ENCODE assay signal across 11 cellular contexts in the genomic region with DNA sequence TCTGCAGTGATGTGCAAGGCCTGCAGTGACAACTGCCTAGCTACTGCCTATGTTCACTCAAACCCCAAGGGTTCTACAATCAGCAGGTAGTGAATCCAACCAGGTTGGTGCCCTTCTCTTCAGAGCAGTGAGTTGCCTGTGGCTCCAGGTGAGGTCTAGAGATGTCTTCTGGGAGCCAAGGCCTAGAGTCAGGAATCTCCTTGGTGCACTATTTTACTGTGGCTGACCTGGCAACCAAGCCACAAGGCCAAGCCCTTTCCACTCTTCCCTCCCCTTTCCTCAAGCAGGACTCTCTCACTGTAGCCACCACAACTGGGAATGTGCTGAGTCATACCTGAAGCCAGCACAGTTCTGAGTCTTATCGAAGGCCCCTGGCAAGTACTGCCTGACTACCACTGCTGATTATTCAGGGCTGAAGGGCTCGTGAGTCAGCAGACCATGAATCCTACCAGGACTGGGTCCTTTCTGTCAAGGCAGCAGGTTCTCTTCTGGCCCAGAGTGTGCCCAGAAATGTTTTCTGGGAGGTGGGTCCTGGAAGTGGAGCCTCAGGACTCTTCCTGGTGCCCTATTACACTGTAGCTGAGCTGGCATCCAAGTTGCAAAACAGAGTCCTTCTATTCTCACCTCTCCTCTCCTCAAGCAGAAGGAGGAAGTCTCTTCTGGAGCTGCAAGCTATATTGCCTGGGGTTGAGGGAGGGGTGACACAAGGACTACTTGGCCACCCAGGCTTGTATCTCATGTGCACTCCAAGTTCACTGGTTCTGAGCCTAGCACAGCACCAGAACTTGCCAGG.
DNase-seq lines count a peak whose midpoint lies in the region; ATAC-seq and TF ChIP-seq lines count a peak whose summit lies in the region.
"Had no signal": no experiment of that assay in that cellular context is flagged by ENCODE, and none has a peak within 500 bp of the region (broad histone marks: within the 10 kb centered on the region; RNA-seq: fewer than 3 reads in every experiment).

No MANE protein-coding gene starts in this region.

- H3K4me1 Mint-ChIP-seq in progenitor cell of endocrine pancreas (ENCODE audit: low read depth): peaks cover 1% of the 10 kb centered on the region
- no peaks in the 10 kb centered on the region for H3K4me1 Mint-ChIP-seq in activated naive CD4-positive, alpha-beta T cell treated with anti-CD3 and anti-CD28 coated beads for 36 hours (ENCODE audit: low read depth)
- H3K4me1 Mint-ChIP-seq: activated naive CD8-positive, alpha-beta T cell treated with anti-CD3 and anti-CD28 coated beads, Interleukin-2, amount 10 ng/mL, durations not matched to agents 7 days and 5 days; T-cell had no signal

- in situ Hi-C loops in Panc1 (cut with HindIII; ENCODE audit: low pct_unique_long_range_greater_than_20kb, low sequenced_read_pairs): no loop called here

- H3K27me3 Mint-ChIP-seq in progenitor cell of endocrine pancreas: no peaks in the 10 kb centered on the region
- H3K27me3 Mint-ChIP-seq in activated naive CD4-positive, alpha-beta T cell treated with anti-CD3 and anti-CD28 coated beads for 36 hours (ENCODE audit: low read depth): peaks cover 20% of the 10 kb centered on the region

- no peak for TF ChIP-seq CTCF in Panc1 (IDR thresholded peaks at IDR 0.05)
- TF ChIP-seq CTCF in progenitor cell of endocrine pancreas (IDR thresholded peaks at IDR 0.05; ENCODE audit: unreplicated experiment): no peak

- no peaks in the 10 kb centered on the region for H3K27me3 ChIP-seq in Panc1 (ENCODE audit: control insufficient read depth, insufficient read depth, low read length)

- ATAC-seq in Panc1: peak; percentile 66; the same call in 1 of the 2 replicates
- peak; percentile 84 for ATAC-seq in esophagus mucosa
- no peak for ATAC-seq in Right ventricle myocardium inferior
- ATAC-seq: T-cell had no signal

- no peaks in the 10 kb centered on the region for H3K36me3 Mint-ChIP-seq in progenitor cell of endocrine pancreas (ENCODE audit: insufficient read depth)
- H3K36me3 Mint-ChIP-seq in activated naive CD4-positive, alpha-beta T cell treated with anti-CD3 and anti-CD28 coated beads for 36 hours (ENCODE audit: low read depth): no peaks in the 10 kb centered on the region
- H3K36me3 Mint-ChIP-seq: activated naive CD8-positive, alpha-beta T cell treated with anti-CD3 and anti-CD28 coated beads, Interleukin-2, amount 10 ng/mL, durations not matched to agents 7 days and 5 days; mesothelial cell of epicardium; T-cell had no signal

- no peak overlapping the region for H3K4me3 Mint-ChIP-seq in progenitor cell of endocrine pancreas (ENCODE audit: low read depth)
- no peak overlapping the region for H3K4me3 Mint-ChIP-seq in activated naive CD4-positive, alpha-beta T cell treated with anti-CD3 and anti-CD28 coated beads for 36 hours
- H3K4me3 Mint-ChIP-seq: activated naive CD8-positive, alpha-beta T cell treated with anti-CD3 and anti-CD28 coated beads, Interleukin-2, amount 10 ng/mL, durations not matched to agents 7 days and 5 days; mesothelial cell of epicardium; T-cell had no signal

- intact Hi-C loops in Panc1 (cut with micrococcal nuclease; ENCODE audit: unreplicated experiment): no loop called here
- intact Hi-C loops in Right ventricle myocardium inferior (cut with DNase I): no loop called here
- intact Hi-C loops in activated naive CD4-positive, alpha-beta T cell treated with anti-CD3 and anti-CD28 coated beads for 36 hours (cut with micrococcal nuclease): no loop called here

- H3K4me1 ChIP-seq in Panc1 (ENCODE audit: control insufficient read depth, insufficient read depth, low read length): no peaks in the 10 kb centered on the region

- peak overlapping the region; percentile 73 for H3K27ac Mint-ChIP-seq in progenitor cell of endocrine pancreas
- no peak overlapping the region for H3K27ac Mint-ChIP-seq in activated naive CD4-positive, alpha-beta T cell treated with anti-CD3 and anti-CD28 coated beads for 36 hours
- H3K27ac Mint-ChIP-seq: activated naive CD8-positive, alpha-beta T cell treated with anti-CD3 and anti-CD28 coated beads, Interleukin-2, amount 10 ng/mL, durations not matched to agents 7 days and 5 days; mesothelial cell of epicardium; T-cell had no signal

- POLR2A ChIA-PET in Panc1 (lab: Charles Lee): no interaction called here

- DNase-seq in GM03348 (ENCODE audit: low spot score): peak; percentile 43
- DNase-seq in Panc1 (ENCODE audit: low read depth, low spot score): no peak
- DNase-seq in progenitor cell of endocrine pancreas (ENCODE audit: low spot score, unreplicated experiment): peak; percentile 10
- DNase-seq in cerebellar nuclear complex (lab: John Stamatoyannopoulos, UW): no peak
- no peak for DNase-seq in Right ventricle myocardium inferior (ENCODE audit: missing footprints)
- DNase-seq in COLO668 (lab: John Stamatoyannopoulos, UW; ENCODE audit: unreplicated experiment): no peak
- no peak for DNase-seq in activated naive CD4-positive, alpha-beta T cell treated with anti-CD3 and anti-CD28 coated beads for 36 hours
- DNase-seq: activated naive CD8-positive, alpha-beta T cell treated with anti-CD3 and anti-CD28 coated beads, Interleukin-2, amount 10 ng/mL, durations not matched to agents 7 days and 5 days; T-cell had no signal

- no peaks in the 10 kb centered on the region for H3K36me3 ChIP-seq in Panc1 (ENCODE audit: control insufficient read depth, insufficient read depth, low read length)

- no peak overlapping the region for H3K4me3 ChIP-seq in Panc1 (ENCODE audit: low read depth in 2 of 2, low read length in 2 of 2)

- H3K9me3 ChIP-seq in Panc1 (ENCODE audit: control insufficient read depth, insufficient read depth, low read depth, low read length): no peaks in the 10 kb centered on the region

- H3K27ac ChIP-seq in Panc1 (ENCODE audit: low read length): no peak overlapping the region

- CTCF ChIA-PET in Panc1 (lab: Charles Lee): no interaction called here
- CTCF ChIA-PET in activated naive CD4-positive, alpha-beta T cell treated with anti-CD3 and anti-CD28 coated beads for 36 hours (lab: Charles Lee): no interaction called here

- H3K9me3 Mint-ChIP-seq in progenitor cell of endocrine pancreas (ENCODE audit: low read depth): peaks cover 22% of the 10 kb centered on the region
- no peaks in the 10 kb centered on the region for H3K9me3 Mint-ChIP-seq in activated naive CD4-positive, alpha-beta T cell treated with anti-CD3 and anti-CD28 coated beads for 36 hours
- H3K9me3 Mint-ChIP-seq: activated naive CD8-positive, alpha-beta T cell treated with anti-CD3 and anti-CD28 coated beads, Interleukin-2, amount 10 ng/mL, durations not matched to agents 7 days and 5 days had no signal

- BruUV-seq in Panc1 (replicated peaks; lab: Mats Ljungman, UMichigan): no TSS peak

Comparison
In these comparisons a context has a peak if more than half of its experiments do, and no peak if none do; other contexts are left out.
1. DNase-seq: peak in GM03348 (single experiment) and progenitor cell of endocrine pancreas (single experiment); none in Panc1 (single experiment), cerebellar nuclear complex (0 of 2), Right ventricle myocardium inferior (single experiment), COLO668 (single experiment) and activated naive CD4-positive, alpha-beta T cell treated with anti-CD3 and anti-CD28 coated beads for 36 hours (single experiment).